ENCODE assay signal across 23 cellular contexts in genomic region chr1:211923065-211923464, GRCh38.
DNase-seq lines count a peak whose midpoint lies in the region; ATAC-seq, FAIRE-seq and TF ChIP-seq lines count a peak whose summit lies in the region.
"Had no signal": no experiment of that assay in that cellular context is flagged by ENCODE, and none has a peak within 500 bp of the region (broad histone marks: within the 10 kb centered on the region; RNA-seq: fewer than 3 reads in every experiment).

No MANE protein-coding gene starts in this region.

- no peaks in the 10 kb centered on the region for H3K79me2 ChIP-seq in GM23338 (replicated peaks; ENCODE audit: insufficient read depth)

- peaks cover 5% of the 10 kb centered on the region for H3K27me3 Mint-ChIP-seq in GM23338 (ENCODE audit: insufficient read depth, low read depth, poor library complexity)
- H3K27me3 Mint-ChIP-seq: B cell; CD4-positive, alpha-beta T cell had no signal

- H3K9me3 Mint-ChIP-seq in GM23338, result no peaks in the 10 kb centered on the region
- H3K9me3 Mint-ChIP-seq: CD4-positive, alpha-beta T cell; CD8-positive, alpha-beta memory T cell; HFFc6 had no signal

- no peaks in the 10 kb centered on the region for H3K27me3 ChIP-seq in GM23338 (ENCODE audit: insufficient read depth)
- no peaks in the 10 kb centered on the region for H3K27me3 ChIP-seq in foreskin keratinocyte
- H3K27me3 ChIP-seq: BLaER1 had no signal

- CTCF ChIA-PET in A549 (lab: Yijun Ruan, JAX), result no interaction called here

- no peaks in the 10 kb centered on the region for H3K9me2 ChIP-seq in GM23338 (ENCODE audit: insufficient read depth)

- TF ChIP-seq RAD21 in A549 (conservative IDR thresholded peaks at IDR 0.05 in 1 of 2, IDR thresholded peaks at IDR 0.05 in 1 of 2), result no peak

- no peak for TF ChIP-seq POLR2A in A549 (IDR thresholded peaks at IDR 0.05; ENCODE audit: low read length)

- H3K4me3 Mint-ChIP-seq in GM23338, result no peak overlapping the region
- H3K4me3 Mint-ChIP-seq: B cell; CD4-positive, alpha-beta T cell; CD8-positive, alpha-beta memory T cell; HFFc6 had no signal

- TF ChIP-seq CTCF in A549 (IDR thresholded peaks at IDR 0.05) (no peak), GM23338 (conservative IDR thresholded peaks at IDR 0.05; ENCODE audit: low read depth in 2 of 2) (no peak), foreskin keratinocyte (conservative IDR thresholded peaks at IDR 0.05) (no peak)

- H3K36me3 ChIP-seq in GM23338 (ENCODE audit: insufficient read depth), result no peaks in the 10 kb centered on the region
- H3K36me3 ChIP-seq: BLaER1, HAP-1 had no signal

- H3K4me2 ChIP-seq in A549 (no peak overlapping the region), GM23338 (no peak overlapping the region)
- H3K4me2 ChIP-seq: BLaER1 had no signal

- H3K4me1 ChIP-seq in A549 (peaks cover 72% of the 10 kb centered on the region), GM23338 (ENCODE audit: insufficient read depth) (peaks cover 7% of the 10 kb centered on the region), foreskin keratinocyte (peaks cover 12% of the 10 kb centered on the region)
- H3K4me1 ChIP-seq: BLaER1, HAP-1 had no signal

- DNase-seq in A549 (ENCODE audit: low read depth in 1 of 2, low spot score in 1 of 2) (no peak), GM23338 (ENCODE audit: low spot score) (no peak), foreskin keratinocyte (no peak), putamen (ENCODE audit: low spot score) (peak; percentile 63), NCI-H2107 (lab: John Stamatoyannopoulos, UW) (no peak), CD1c-positive myeloid dendritic cell (ENCODE audit: extremely low spot score) (no peak)
- no peak for DNase-seq in stimulated activated CD4-positive, alpha-beta T cell treated with anti-CD3 and anti-CD28 coated beads, Interleukin-2, amount 100 ng/mL, for 24 hours
- DNase-seq: CD4-positive, alpha-beta T cell; CD8-positive, alpha-beta memory T cell; DMS 273 treated with DMSO at 0.1 percent for 48 hours; DMS79; EL; GDM1; GOT3; HFFc6 had no signal

- no peak for FAIRE-seq in A549 (lab: Jason Lieb, UNC)
- FAIRE-seq: D721Med, GM12878, GM19239, H54 had no signal

- no peak overlapping the region for H3K27ac Mint-ChIP-seq in GM23338
- H3K27ac Mint-ChIP-seq: B cell; CD4-positive, alpha-beta T cell; CD8-positive, alpha-beta memory T cell; HFFc6 had no signal

- 84% methylated on average over 5 of the region's 5 CpGs for WGBS in A549 (ENCODE audit: missing lambda C conversion rate)

- peaks cover 13% of the 10 kb centered on the region; the same call in 2 of the 3 replicates for H3K4me1 Mint-ChIP-seq in GM23338
- H3K4me1 Mint-ChIP-seq: CD8-positive, alpha-beta memory T cell had no signal

- no peaks in the 10 kb centered on the region for H3K36me3 Mint-ChIP-seq in GM23338 (ENCODE audit: low read depth)

- H3K9me3 ChIP-seq in A549, result no peaks in the 10 kb centered on the region
- H3K9me3 ChIP-seq: BLaER1, HAP-1 had no signal

- ATAC-seq in A549 (no peak), GM23338 (no peak), foreskin keratinocyte (peak; percentile 2)
- ATAC-seq: GM12878 had no signal

- no peaks in the 10 kb centered on the region for H4K20me1 ChIP-seq in GM23338 (replicated peaks; ENCODE audit: insufficient read depth)
- H4K20me1 ChIP-seq: BLaER1 had no signal

- no peaks in the 10 kb centered on the region for H3F3A ChIP-seq in GM23338 (replicated peaks; ENCODE audit: low read depth)

- peak overlapping the region; percentile 18; the same call in 1 of the 2 replicates for H2AFZ ChIP-seq in GM23338

- no peak overlapping the region for H3K4me3 ChIP-seq in A549
- no peak overlapping the region for H3K4me3 ChIP-seq in GM23338
- H3K4me3 ChIP-seq: BLaER1, GM12878, HAP-1 had no signal

- TF ChIP-seq EP300 in A549 (IDR thresholded peaks at IDR 0.05), result no peak

- POLR2A ChIA-PET in A549 (lab: Yijun Ruan, JAX), result no interaction called here

- H3K27ac ChIP-seq in A549 (peak overlapping the region; percentile 17 to 95; a peak in 4 of 6 replicates), GM23338 (ENCODE audit: low read depth) (no peak overlapping the region), foreskin keratinocyte (no peak overlapping the region)
- H3K27ac ChIP-seq: BLaER1, C4-2B had no signal

TF ChIP-seq in A549, 52 proteins besides CTCF, POLR2A, EP300 and RAD21 (continues in another document):
- no peak for TF ChIP-seq ZNF302 (CRISPR knock-in tag; IDR thresholded peaks at IDR 0.05)
- TF ChIP-seq USF2 (IDR thresholded peaks at IDR 0.05), result no peak
- TF ChIP-seq, protein P1, sequence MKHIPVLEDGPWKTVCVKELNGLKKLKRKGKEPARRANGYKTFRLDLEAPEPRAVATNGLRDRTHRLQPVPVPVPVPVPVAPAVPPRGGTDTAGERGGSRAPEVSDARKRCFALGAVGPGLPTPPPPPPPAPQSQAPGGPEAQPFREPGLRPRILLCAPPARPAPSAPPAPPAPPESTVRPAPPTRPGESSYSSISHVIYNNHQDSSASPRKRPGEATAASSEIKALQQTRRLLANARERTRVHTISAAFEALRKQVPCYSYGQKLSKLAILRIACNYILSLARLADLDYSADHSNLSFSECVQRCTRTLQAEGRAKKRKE (CRISPR knock-in tag; IDR thresholded peaks at IDR 0.05; ENCODE audit: low read depth), result no peak
- TF ChIP-seq FOSL2 (IDR thresholded peaks at IDR 0.05), result no peak
- no peak for TF ChIP-seq FOSL2 (CRISPR knock-in tag; IDR thresholded peaks at IDR 0.05)
- no peak for TF ChIP-seq NPAS2 (CRISPR knock-in tag; IDR thresholded peaks at IDR 0.05; ENCODE audit: borderline replicate concordance)
- no peak for TF ChIP-seq RARB (CRISPR knock-in tag; IDR thresholded peaks at IDR 0.05)
- TF ChIP-seq HOXB13 (CRISPR knock-in tag; IDR thresholded peaks at IDR 0.05; ENCODE audit: low read depth), result no peak
- TF ChIP-seq MAZ (IDR thresholded peaks at IDR 0.05; ENCODE audit: borderline replicate concordance, low read depth, low read length), result no peak
- no peak for TF ChIP-seq MYC (IDR thresholded peaks at IDR 0.05; ENCODE audit: borderline replicate concordance, low read length)
- no peak for TF ChIP-seq GATA3 (IDR thresholded peaks at IDR 0.05; ENCODE audit: borderline replicate concordance)
- no peak for TF ChIP-seq ELK1 (IDR thresholded peaks at IDR 0.05; ENCODE audit: low read depth, low read length)
- TF ChIP-seq NFE2L2 (conservative IDR thresholded peaks at IDR 0.05; ENCODE audit: low read length), result no peak

TF ChIP-seq in GM23338, 12 proteins besides CTCF, POLR2A, EP300 and RAD21:
- TF ChIP-seq, protein P2, sequence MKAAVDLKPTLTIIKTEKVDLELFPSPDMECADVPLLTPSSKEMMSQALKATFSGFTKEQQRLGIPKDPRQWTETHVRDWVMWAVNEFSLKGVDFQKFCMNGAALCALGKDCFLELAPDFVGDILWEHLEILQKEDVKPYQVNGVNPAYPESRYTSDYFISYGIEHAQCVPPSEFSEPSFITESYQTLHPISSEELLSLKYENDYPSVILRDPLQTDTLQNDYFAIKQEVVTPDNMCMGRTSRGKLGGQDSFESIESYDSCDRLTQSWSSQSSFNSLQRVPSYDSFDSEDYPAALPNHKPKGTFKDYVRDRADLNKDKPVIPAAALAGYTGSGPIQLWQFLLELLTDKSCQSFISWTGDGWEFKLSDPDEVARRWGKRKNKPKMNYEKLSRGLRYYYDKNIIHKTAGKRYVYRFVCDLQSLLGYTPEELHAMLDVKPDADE (IDR thresholded peaks at IDR 0.05), result no peak
- TF ChIP-seq ZNF331 (CRISPR knock-in tag; IDR thresholded peaks at IDR 0.05; ENCODE audit: low read depth) (no peak), REST (IDR thresholded peaks at IDR 0.05; ENCODE audit: unreplicated experiment) (no peak), NANOG (IDR thresholded peaks at IDR 0.05; ENCODE audit: borderline replicate concordance) (no peak), STAT1 (IDR thresholded peaks at IDR 0.05; ENCODE audit: unreplicated experiment) (no peak)
TF ChIP-seq in GM23338: peak in this region for 0.

Comparison
In these comparisons a context has a peak if more than half of its experiments do, and no peak if none do; other contexts are left out.
1. H3K27ac ChIP-seq: peak in A549 (2 of 2); none in GM23338 (single experiment) and foreskin keratinocyte (single experiment).